In genomic region chr15:42316282-42316805, GRCh38 we compare ENCODE assay signal across 1 cellular context. TPM values are rescaled to one million over a fixed set of nuclear protein-coding genes. Genes with fewer than 3 reads are reported as not detected.
"Had no signal": no experiment of that assay in that cellular context is flagged by ENCODE, and none has a peak within 500 bp of the region (broad histone marks: within the 10 kb centered on the region; RNA-seq: fewer than 3 reads in every experiment).

No MANE protein-coding gene starts in this region.

RNA-seq across cellular contexts. Expression of gene CAPN3, which starts 43.0 kb away (rescaled TPM):
- total RNA-seq: HT-29 had no signal
